Comparison of ENCODE assay signal across 9 cellular contexts in genomic region chr6:34104186-34104585, GRCh38. TPM values are rescaled to one million over a fixed set of nuclear protein-coding genes. Genes with fewer than 3 reads are reported as not detected.
"Had no signal": no experiment of that assay in that cellular context is flagged by ENCODE, and none has a peak within 500 bp of the region (broad histone marks: within the 10 kb centered on the region; RNA-seq: fewer than 3 reads in every experiment).

No MANE protein-coding gene starts in this region.

- DNase-seq: H7, HFFc6, IMR-90 had no signal

- H3K4me2 ChIP-seq: GM23338 had no signal

- H3K4me3 ChIP-seq: GM23338, HAP-1, K562 had no signal

- H3K36me3 ChIP-seq: HAP-1 had no signal

- FAIRE-seq: HTR-8/SVneo, K562 had no signal

- H2AFZ ChIP-seq: GM23338 had no signal

- H3K4me1 ChIP-seq: HAP-1 had no signal

- H3K9me3 ChIP-seq: HAP-1 had no signal

RNA-seq across cellular contexts. Expression of gene GRM4, which starts 41.7 kb away (rescaled TPM):
- total RNA-seq: H4, HT-29, IMR-90 had no signal
- polyA plus RNA-seq: K562 had no signal
